Comparison of ENCODE assay signal across 22 cellular contexts in the genomic region with DNA sequence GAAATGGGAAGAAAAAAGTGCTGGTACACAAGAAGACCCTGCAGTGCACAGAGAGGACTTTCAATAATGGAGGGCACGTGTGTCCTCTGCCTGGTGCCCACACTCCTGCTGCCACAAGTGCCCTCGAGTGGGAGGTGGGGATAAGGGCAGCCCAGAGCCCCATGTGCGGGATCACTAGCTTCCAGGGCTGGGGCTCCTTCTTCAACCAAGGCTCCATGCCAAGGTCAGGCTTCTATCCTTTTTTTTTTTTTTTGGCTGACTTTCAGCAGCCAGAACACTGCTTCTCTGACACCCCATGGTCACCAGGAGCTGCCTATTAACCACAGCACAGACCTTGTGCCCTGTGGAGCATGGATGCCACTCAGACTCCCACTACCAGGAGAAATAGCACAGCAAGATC. TPM values are rescaled to one million over a fixed set of nuclear protein-coding genes. Genes with fewer than 3 reads are reported as not detected.
DNase-seq lines count a peak whose midpoint lies in the region; ATAC-seq and TF ChIP-seq lines count a peak whose summit lies in the region.
"Had no signal": no experiment of that assay in that cellular context is flagged by ENCODE, and none has a peak within 500 bp of the region (broad histone marks: within the 10 kb centered on the region; RNA-seq: fewer than 3 reads in every experiment).

No MANE protein-coding gene starts in this region.

- H3K27me3 ChIP-seq in lower lobe of right lung (ENCODE audit: low read depth) (no peaks in the 10 kb centered on the region), spleen (replicated peaks in 1 of 7) (peaks cover 0 to 17% (median 0%) of the 10 kb centered on the region in 7 donors)

- H3K27me3 Mint-ChIP-seq in chondrocyte (ENCODE audit: low read depth) = peaks cover 7% of the 10 kb centered on the region

- H3K27ac Mint-ChIP-seq in chondrocyte (ENCODE audit: unreplicated experiment) = no peak overlapping the region
- H3K27ac Mint-ChIP-seq: CD8-positive, alpha-beta T cell had no signal

- peaks cover 5% of the 10 kb centered on the region for H3K4me1 Mint-ChIP-seq in chondrocyte (ENCODE audit: low read depth)

- no peak overlapping the region for H3K4me3 ChIP-seq in lower lobe of right lung
- H3K4me3 ChIP-seq in spleen = no peak overlapping the region
- H3K4me3 ChIP-seq: BLaER1 treated with 17β-estradiol and CSF1 and Interleukin-3, amounts not matched to agents 10 nM and 100 nM had no signal

- H3K9me3 Mint-ChIP-seq in chondrocyte (ENCODE audit: low read depth) = no peaks in the 10 kb centered on the region
- H3K9me3 Mint-ChIP-seq: CD8-positive, alpha-beta T cell had no signal

- no peak for TF ChIP-seq POLR2A in spleen (IDR thresholded peaks at IDR 0.05)

- ATAC-seq in lower lobe of right lung (no peak), GM19395 (IDR thresholded peaks at IDR 0.05; ENCODE audit: unreplicated experiment) (no peak), GM21723 (IDR thresholded peaks at IDR 0.05; ENCODE audit: unreplicated experiment) (no peak)
- ATAC-seq: CD8-positive, alpha-beta T cell; PC-3 had no signal

- H3K36me3 ChIP-seq in lower lobe of right lung = no peaks in the 10 kb centered on the region
- no peaks in the 10 kb centered on the region for H3K36me3 ChIP-seq in spleen
- H3K36me3 ChIP-seq: BLaER1 treated with 17β-estradiol and CSF1 and Interleukin-3, amounts not matched to agents 10 nM and 100 nM had no signal

- H3K4me1 ChIP-seq in lower lobe of right lung = peaks cover 5% of the 10 kb centered on the region
- peaks cover 0 to 48% (median 17%) of the 10 kb centered on the region in 6 donors for H3K4me1 ChIP-seq in spleen

- intact Hi-C loops in lower lobe of right lung (cut with DNase I) = no loop called here
- intact Hi-C loops in spleen (cut with DNase I; ENCODE audit: low total_unique reads) = loop anchor here (10.0 kb wide), 1 partner anchor 579 kb away; no protein-coding TSS in a partner anchor

- no peak overlapping the region for H3K4me3 Mint-ChIP-seq in chondrocyte (ENCODE audit: unreplicated experiment)
- H3K4me3 Mint-ChIP-seq: CD8-positive, alpha-beta T cell had no signal

- H3K27ac ChIP-seq in lower lobe of right lung (no peak overlapping the region), spleen (no peak overlapping the region)
- H3K27ac ChIP-seq: BLaER1 treated with 17β-estradiol and CSF1 and Interleukin-3, amounts not matched to agents 10 nM and 100 nM; KMS-11 had no signal

- WGBS in spleen, 5 donors = 62 to 85% (median 76%) methylated on average over 3 of the region's 3 CpGs

- no peak for TF ChIP-seq CTCF in chondrocyte (IDR thresholded peaks at IDR 0.05)
- TF ChIP-seq CTCF in lower lobe of right lung (IDR thresholded peaks at IDR 0.05) = no peak
- TF ChIP-seq CTCF in spleen (IDR thresholded peaks at IDR 0.05 in 8 of 11, conservative IDR thresholded peaks at IDR 0.05 in 3 of 11) = no peak

- DNase-seq in Ammon's horn (ENCODE audit: low spot score) = peak; percentile 58
- DNase-seq in chondrocyte (ENCODE audit: low spot score) = peak; percentile 42
- peak; percentile 20 for DNase-seq in lower lobe of right lung
- peak; percentile 18 for DNase-seq in spleen
- DNase-seq in effector CD8-positive, alpha-beta T cell (lab: John Stamatoyannopoulos, UW) = no peak
- no peak for DNase-seq in NCI-H2227 (lab: John Stamatoyannopoulos, UW; ENCODE audit: unreplicated experiment)
- DNase-seq: CD8-positive, alpha-beta T cell; MV-4-11; NCI-H1417; NCI-H187; NCI-H2107; NCI-H226; NCI-H524; PC-3; RPMI8226; SIG-M5 had no signal

- H3K36me3 Mint-ChIP-seq in chondrocyte (ENCODE audit: low read depth) = no peaks in the 10 kb centered on the region
- H3K36me3 Mint-ChIP-seq: CD8-positive, alpha-beta T cell had no signal

- no peaks in the 10 kb centered on the region for H3K9me3 ChIP-seq in lower lobe of right lung
- no peaks in the 10 kb centered on the region for H3K9me3 ChIP-seq in spleen
- H3K9me3 ChIP-seq: BLaER1 treated with 17β-estradiol and CSF1 and Interleukin-3, amounts not matched to agents 10 nM and 100 nM had no signal

RNA-seq across cellular contexts. Expression of a gene that starts 7.5 kb away (rescaled TPM):
- not detected in 3 replicates for total RNA-seq in chondrocyte
- 0.59 TPM for total RNA-seq in lower lobe of right lung
- total RNA-seq in spleen = 10 to 100 TPM in 1 of 7 donors, 1 to 10 TPM in 6; 3.1 to 18.4 (median 4.6) TPM
- polyA plus RNA-seq in spleen = 1 to 10 TPM in 2 of 3 donors, under 1 TPM in 1; 0.76 to 1.3 (median 1.3) TPM
- total RNA-seq: HT-29 had no signal

RNA-seq across cellular contexts. Expression of a gene that starts 56.5 kb away (rescaled TPM):
- total RNA-seq in chondrocyte (not detected in 3 replicates), lower lobe of right lung (not detected), spleen (not detected)
- polyA plus RNA-seq in spleen = not detected
- total RNA-seq: A172; CD8-positive, alpha-beta T cell; HT-29; PC-3 had no signal

RNA-seq across cellular contexts. Expression of a gene that starts 58.5 kb away (rescaled TPM):
- not detected in 3 replicates for total RNA-seq in chondrocyte
- not detected for total RNA-seq in lower lobe of right lung
- total RNA-seq in spleen = not detected
- under 1 TPM in 1 of 3 donors, not detected in 2; 0.24 TPM for polyA plus RNA-seq in spleen
- total RNA-seq: A172; CD8-positive, alpha-beta T cell; HT-29; PC-3 had no signal

Comparison
In these comparisons a context has a peak if more than half of its experiments do, and no peak if none do; other contexts are left out.
1. DNase-seq: peak in Ammon's horn (single experiment), chondrocyte (single experiment), lower lobe of right lung (single experiment) and spleen (single experiment); none in effector CD8-positive, alpha-beta T cell (single experiment) and NCI-H2227 (single experiment).